Comparison of ENCODE assay signal across 9 cellular contexts in the genomic region with DNA sequence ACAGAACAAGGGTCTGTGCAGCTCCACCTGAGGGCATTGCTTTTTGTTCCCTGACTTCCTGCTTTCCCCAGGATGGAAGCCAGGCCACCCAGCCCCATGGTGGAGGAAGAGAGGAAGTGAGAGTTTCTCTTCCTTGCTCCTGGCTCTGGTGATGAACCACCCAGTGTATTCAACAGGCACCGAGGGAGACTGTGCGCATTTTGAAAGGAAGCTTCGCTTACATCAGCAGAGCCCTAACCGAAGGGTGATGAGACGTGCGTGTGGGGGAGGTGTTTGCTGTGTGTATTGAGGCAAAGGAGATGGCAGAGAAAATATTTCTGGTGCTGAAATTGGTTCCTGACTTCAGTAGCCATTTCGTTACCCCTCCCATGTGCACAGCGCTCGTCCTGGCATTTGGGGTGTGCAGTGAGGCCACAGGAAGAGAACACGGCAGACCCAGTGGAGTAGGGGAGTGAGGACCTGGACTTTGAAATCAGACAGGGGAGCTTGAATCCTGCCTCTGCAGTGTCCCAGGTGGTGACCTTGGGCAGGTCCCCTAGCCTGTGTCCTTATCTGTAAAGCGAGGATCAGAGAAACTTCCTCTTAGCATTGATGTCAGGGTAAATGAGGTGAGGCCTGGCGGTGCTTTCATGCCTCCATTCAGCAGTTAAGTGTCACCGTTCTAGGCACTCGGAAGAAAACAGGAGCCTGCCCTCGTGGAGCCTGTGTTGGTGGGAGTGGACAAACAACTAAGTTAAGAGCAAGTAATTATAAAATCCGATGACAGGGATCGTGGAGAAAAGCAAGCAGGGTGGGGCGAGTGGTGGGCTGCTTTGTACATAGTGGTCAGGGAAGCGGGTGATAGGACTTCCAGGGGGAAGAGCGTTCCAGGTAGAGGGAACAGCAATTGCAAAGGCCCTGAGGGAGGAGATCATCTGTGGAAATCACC. TPM values are rescaled to one million over a fixed set of nuclear protein-coding genes. Genes with fewer than 3 reads are reported as not detected.
A peak's percentile ranks its signal among the peaks of the same experiment; 100 is the strongest.
DNase-seq lines count a peak whose midpoint lies in the region; ATAC-seq, FAIRE-seq and TF ChIP-seq lines count a peak whose summit lies in the region.
"Had no signal": no experiment of that assay in that cellular context is flagged by ENCODE, and none has a peak within 500 bp of the region (broad histone marks: within the 10 kb centered on the region; RNA-seq: fewer than 3 reads in every experiment).

No MANE protein-coding gene starts in this region.

- H3K27ac ChIP-seq in CD4-positive, alpha-beta memory T cell (ENCODE audit: low read depth, low read length), result no peak overlapping the region
- H3K27ac ChIP-seq in RWPE2 (ENCODE audit: poor library complexity, severe bottlenecking), result peak overlapping the region; percentile 19

- POLR2A ChIA-PET in CD4-positive, alpha-beta memory T cell (lab: Charles Lee; ENCODE audit: partially characterized antibody), result interaction anchor here (0.7 to 4.3 kb wide), 4 partner anchors 11 to 21 kb away, joined by 3 to 22 read pairs (median 4); no protein-coding TSS in a partner anchor

- no peaks in the 10 kb centered on the region for H3K36me3 ChIP-seq in CD4-positive, alpha-beta memory T cell (ENCODE audit: insufficient read depth, low read length)
- peaks cover 38% of the 10 kb centered on the region for H3K36me3 ChIP-seq in RWPE2 (ENCODE audit: low read depth)

- intact Hi-C loops in CD4-positive, alpha-beta memory T cell (cut with micrococcal nuclease), result no loop called here
- intact Hi-C loops in dendritic cell treated with granulocyte-macrophage colony-stimulating factor and Interleukin-4, amounts not matched to agents 40 ng/mL and 50 ng/mL, for 4 days (cut with micrococcal nuclease), result loop anchor here (2.0 kb wide), 1 partner anchor 49 kb away; no protein-coding TSS in a partner anchor

- CTCF ChIA-PET in CD4-positive, alpha-beta memory T cell (lab: Charles Lee; ENCODE audit: partially characterized antibody), result interaction anchor here (1.6 kb wide), 1 partner anchor 12 kb away, joined by 3 read pairs; no protein-coding TSS in a partner anchor

- H3K36me3 Mint-ChIP-seq in CD4-positive, alpha-beta memory T cell, result peaks cover 11 to 25% of the 10 kb centered on the region in 2 donors
- peaks cover 71% of the 10 kb centered on the region for H3K36me3 Mint-ChIP-seq in dendritic cell treated with granulocyte-macrophage colony-stimulating factor and Interleukin-4, amounts not matched to agents 40 ng/mL and 50 ng/mL, for 4 days (ENCODE audit: low read depth)
- peaks cover 19% of the 10 kb centered on the region for H3K36me3 Mint-ChIP-seq in nephron progenitor cell (ENCODE audit: low read depth)

- H3K9me3 ChIP-seq in CD4-positive, alpha-beta memory T cell (ENCODE audit: control insufficient read depth in 1 of 2, low read length in 2 of 2), result no peaks in the 10 kb centered on the region
- no peaks in the 10 kb centered on the region for H3K9me3 ChIP-seq in RWPE2 (ENCODE audit: severe bottlenecking)

- no peaks in the 10 kb centered on the region for H3K27me3 ChIP-seq in CD4-positive, alpha-beta memory T cell (ENCODE audit: insufficient read depth, low read length)
- no peaks in the 10 kb centered on the region for H3K27me3 ChIP-seq in RWPE2 (ENCODE audit: insufficient read depth, poor library complexity, severe bottlenecking)

- H3K27ac Mint-ChIP-seq in CD4-positive, alpha-beta memory T cell, result peak overlapping the region; percentile 69 to 96 (median 86)
- H3K27ac Mint-ChIP-seq in dendritic cell treated with granulocyte-macrophage colony-stimulating factor and Interleukin-4, amounts not matched to agents 40 ng/mL and 50 ng/mL, for 4 days, result peak overlapping the region; percentile 81
- H3K27ac Mint-ChIP-seq in nephron progenitor cell, result peak overlapping the region; percentile 24

- peaks cover 0 to 6% (median 1%) of the 10 kb centered on the region in 8 donors for H3K9me3 Mint-ChIP-seq in CD4-positive, alpha-beta memory T cell
- H3K9me3 Mint-ChIP-seq in dendritic cell treated with granulocyte-macrophage colony-stimulating factor and Interleukin-4, amounts not matched to agents 40 ng/mL and 50 ng/mL, for 4 days, result no peaks in the 10 kb centered on the region
- peaks cover 3% of the 10 kb centered on the region for H3K9me3 Mint-ChIP-seq in nephron progenitor cell

- ATAC-seq in RWPE2 (ENCODE audit: low read depth) (no peak), HG03520 (IDR thresholded peaks at IDR 0.05; ENCODE audit: unreplicated experiment) (no peak)

- no peaks in the 10 kb centered on the region for H3K27me3 Mint-ChIP-seq in CD4-positive, alpha-beta memory T cell
- no peaks in the 10 kb centered on the region for H3K27me3 Mint-ChIP-seq in dendritic cell treated with granulocyte-macrophage colony-stimulating factor and Interleukin-4, amounts not matched to agents 40 ng/mL and 50 ng/mL, for 4 days
- no peaks in the 10 kb centered on the region for H3K27me3 Mint-ChIP-seq in nephron progenitor cell (ENCODE audit: low read depth, poor library complexity)

- FAIRE-seq in HTR-8/SVneo (lab: Jason Lieb, UNC), result no peak

- H3K4me1 Mint-ChIP-seq in CD4-positive, alpha-beta memory T cell, result peaks cover 48 to 85% (median 66%) of the 10 kb centered on the region in 4 donors
- H3K4me1 Mint-ChIP-seq in dendritic cell treated with granulocyte-macrophage colony-stimulating factor and Interleukin-4, amounts not matched to agents 40 ng/mL and 50 ng/mL, for 4 days (ENCODE audit: low read depth), result peaks cover 100% of the 10 kb centered on the region
- H3K4me1 Mint-ChIP-seq in nephron progenitor cell, result peaks cover 82% of the 10 kb centered on the region

- H3K4me3 ChIP-seq in CD4-positive, alpha-beta memory T cell (ENCODE audit: low read length in 2 of 2), result no peak overlapping the region
- H3K4me3 ChIP-seq in RWPE2 (ENCODE audit: severe bottlenecking), result no peak overlapping the region

- DNase-seq in CD4-positive, alpha-beta memory T cell, result peak; percentile 24 to 52 (median 49)
- DNase-seq in RWPE2 (ENCODE audit: low spot score) (no peak), nephron progenitor cell (no peak), HTR-8/SVneo (ENCODE audit: insufficient read length, low spot score) (no peak), DMS 273 treated with DMSO at 0.1 percent for 48 hours (lab: John Stamatoyannopoulos, UW) (no peak), COR-L47 (lab: John Stamatoyannopoulos, UW) (no peak)
- DNase-seq: NCI-H1092 treated with DMSO at 0.1 percent for 48 hours had no signal

- TF ChIP-seq CTCF in RWPE2 (IDR thresholded peaks at IDR 0.05; ENCODE audit: poor library complexity, severe bottlenecking), result no peak
- TF ChIP-seq CTCF in nephron progenitor cell (IDR thresholded peaks at IDR 0.05), result no peak

- peaks cover 63% of the 10 kb centered on the region for H3K4me1 ChIP-seq in CD4-positive, alpha-beta memory T cell (ENCODE audit: insufficient read depth, low read length)
- H3K4me1 ChIP-seq in RWPE2 (ENCODE audit: insufficient read depth, poor library complexity, severe bottlenecking), result peaks cover 27% of the 10 kb centered on the region

- peak overlapping the region; percentile 45 to 85 (median 66) for H3K4me3 Mint-ChIP-seq in CD4-positive, alpha-beta memory T cell
- H3K4me3 Mint-ChIP-seq in dendritic cell treated with granulocyte-macrophage colony-stimulating factor and Interleukin-4, amounts not matched to agents 40 ng/mL and 50 ng/mL, for 4 days, result peak overlapping the region; percentile 69
- H3K4me3 Mint-ChIP-seq in nephron progenitor cell, result no peak overlapping the region

RNA-seq across cellular contexts. Expression of a gene that starts 7.4 kb away (rescaled TPM):
- total RNA-seq in CD4-positive, alpha-beta memory T cell, result 10 to 100 TPM; 33.2 to 36.4 TPM
- polyA plus RNA-seq in CD4-positive, alpha-beta memory T cell, result under 1 TPM in 1 of 2 donors, not detected in 1; 0.84 TPM

Comparison
In these comparisons a context has a peak if more than half of its experiments do, and no peak if none do; other contexts are left out.
1. DNase-seq: peak in CD4-positive, alpha-beta memory T cell (5 of 5); none in RWPE2 (single experiment), nephron progenitor cell (single experiment), HTR-8/SVneo (single experiment), DMS 273 treated with DMSO at 0.1 percent for 48 hours (single experiment) and COR-L47 (single experiment).
2. H3K27ac Mint-ChIP-seq: peak in every context shown above with its lines; median percentile 86 in CD4-positive, alpha-beta memory T cell; 81 in dendritic cell treated with granulocyte-macrophage colony-stimulating factor and Interleukin-4, amounts not matched to agents 40 ng/mL and 50 ng/mL, for 4 days; 24 in nephron progenitor cell.